ENCODE assay signal across 8 cellular contexts in genomic region chr3:138774529-138775253, GRCh38.
DNase-seq lines count a peak whose midpoint lies in the region; ATAC-seq and TF ChIP-seq lines count a peak whose summit lies in the region.

No MANE protein-coding gene starts in this region.

- H3K27ac ChIP-seq in breast epithelium = peak overlapping the region; percentile 59 to 60
- H3K27ac ChIP-seq in subcutaneous abdominal adipose tissue (ENCODE audit: low read depth, low read length) = peak overlapping the region; percentile 68

- H3K9me3 ChIP-seq in breast epithelium (no peaks in the 10 kb centered on the region), subcutaneous abdominal adipose tissue (ENCODE audit: control insufficient read depth in 5 of 5, low read length in 5 of 5) (no peaks in the 10 kb centered on the region)

- TF ChIP-seq CTCF in breast epithelium (IDR thresholded peaks at IDR 0.05) = no peak

- intact Hi-C loops in Right ventricle myocardium inferior (cut with DNase I) (loop anchor here (2.0 kb wide), 1 partner anchor 60 kb away; the partner anchor contains the start of gene PIK3CB), cardiac septum (cut with DNase I) (loop anchor here (5.0 kb wide), 2 partner anchors 58 to 138 kb away; partner anchors contain the start of gene PIK3CB), breast epithelium (cut with DNase I; ENCODE audit: low total_unique reads) (no loop called here)

- peak; percentile 90 for ATAC-seq in Right ventricle myocardium inferior
- no peak for ATAC-seq in GM21576 (IDR thresholded peaks at IDR 0.05; ENCODE audit: unreplicated experiment)

- no peaks in the 10 kb centered on the region for H3K27me3 ChIP-seq in breast epithelium
- no peaks in the 10 kb centered on the region for H3K27me3 ChIP-seq in subcutaneous abdominal adipose tissue (ENCODE audit: control insufficient read depth in 5 of 5, insufficient read depth in 4 of 5, low read length in 5 of 5)

- TF ChIP-seq POLR2A in breast epithelium (IDR thresholded peaks at IDR 0.05) = no peak

- DNase-seq in Right ventricle myocardium inferior (ENCODE audit: missing footprints) = no peak
- no peak for DNase-seq in cardiac septum (ENCODE audit: low spot score)
- DNase-seq in HK-2 (ENCODE audit: unreplicated experiment) = peak; percentile 51
- DNase-seq in NCI-H69 (lab: John Stamatoyannopoulos, UW) = peak; percentile 94
- peak in 1 of 2 donors; percentile 45 for DNase-seq in breast epithelium (ENCODE audit: low spot score in 2 of 2)
- DNase-seq in kidney tubule cell (ENCODE audit: low spot score) = peak; percentile 95

- H3K4me1 ChIP-seq in breast epithelium (peaks cover 0 to 13% of the 10 kb centered on the region in 2 donors), subcutaneous abdominal adipose tissue (ENCODE audit: control insufficient read depth in 5 of 5, insufficient read depth in 5 of 5, low read length in 5 of 5) (peaks cover 4 to 20% (median 17%) of the 10 kb centered on the region in 5 donors)

- H3K4me3 ChIP-seq in breast epithelium (no peak overlapping the region), subcutaneous abdominal adipose tissue (ENCODE audit: low read depth in 1 of 5, low read length in 5 of 5) (no peak overlapping the region)

- peak overlapping the region in 2 of 5 donors; percentile 6 to 41 for H3K9ac ChIP-seq in subcutaneous abdominal adipose tissue (ENCODE audit: low read length in 5 of 5)

- H3K36me3 ChIP-seq in breast epithelium = no peaks in the 10 kb centered on the region
- H3K36me3 ChIP-seq in subcutaneous abdominal adipose tissue (ENCODE audit: control insufficient read depth in 5 of 5, insufficient read depth in 5 of 5, low read length in 5 of 5) = peaks cover 0 to 5% (median 0%) of the 10 kb centered on the region in 5 donors

Comparison
In these comparisons a context has a peak if more than half of its experiments do, and no peak if none do; other contexts are left out.
1. DNase-seq: peak in HK-2 (single experiment), NCI-H69 (single experiment) and kidney tubule cell (single experiment); none in Right ventricle myocardium inferior (single experiment) and cardiac septum (single experiment).